In genomic region chr6:16319813-16320532, GRCh38 we compare ENCODE assay signal across 8 cellular contexts.
A peak's percentile ranks its signal among the peaks of the same experiment; 100 is the strongest.
DNase-seq lines count a peak whose midpoint lies in the region; ATAC-seq and TF ChIP-seq lines count a peak whose summit lies in the region.

No MANE protein-coding gene starts in this region.

- H3K4me1 ChIP-seq in mesodermal cell (ENCODE audit: control insufficient read depth, insufficient read depth, low read length, poor library complexity, severe bottlenecking) = peaks cover 40% of the 10 kb centered on the region

- peak overlapping the region; percentile 94 for H3K27ac ChIP-seq in mesodermal cell (ENCODE audit: low read depth, low read length, severe bottlenecking)

- peaks cover 19% of the 10 kb centered on the region for H3K36me3 Mint-ChIP-seq in activated CD8-positive, alpha-beta T cell treated with anti-CD3 and anti-CD28 coated beads for 36 hours (ENCODE audit: low read depth)

- intact Hi-C loops in activated CD8-positive, alpha-beta T cell treated with anti-CD3 and anti-CD28 coated beads for 36 hours (cut with micrococcal nuclease) = loop anchor here (5.0 to 10.0 kb wide), 3 partner anchors 188 to 635 kb away; no protein-coding TSS in a partner anchor

- H3K9me3 Mint-ChIP-seq in activated CD8-positive, alpha-beta T cell treated with anti-CD3 and anti-CD28 coated beads for 36 hours = no peaks in the 10 kb centered on the region

- no peaks in the 10 kb centered on the region for H3K27me3 Mint-ChIP-seq in activated CD8-positive, alpha-beta T cell treated with anti-CD3 and anti-CD28 coated beads for 36 hours

- H3K36me3 ChIP-seq in mesodermal cell (ENCODE audit: control insufficient read depth, insufficient read depth, low read length) = no peaks in the 10 kb centered on the region

- CTCF ChIA-PET in activated CD8-positive, alpha-beta T cell treated with anti-CD3 and anti-CD28 coated beads for 36 hours (lab: Charles Lee) = interaction anchor here (1.5 to 4.9 kb wide), 4 partner anchors 13 to 444 kb away, joined by 4 to 54 read pairs (median 13); no protein-coding TSS in a partner anchor

- TF ChIP-seq CTCF in activated CD8-positive, alpha-beta T cell treated with anti-CD3 and anti-CD28 coated beads for 36 hours (IDR thresholded peaks at IDR 0.05) = no peak

- ATAC-seq in GM18505 (IDR thresholded peaks at IDR 0.05; ENCODE audit: unreplicated experiment) = peak; percentile 50
- ATAC-seq in HG02852 (IDR thresholded peaks at IDR 0.05; ENCODE audit: unreplicated experiment) = peak; percentile 53
- ATAC-seq in activated CD8-positive, alpha-beta T cell treated with anti-CD3 and anti-CD28 coated beads for 36 hours = peak; percentile 56

- H3K4me3 ChIP-seq in mesodermal cell (ENCODE audit: extremely low read depth, insufficient read depth, low read length, poor library complexity, severe bottlenecking) = no peak overlapping the region

- peaks cover 78% of the 10 kb centered on the region for H3K4me1 Mint-ChIP-seq in activated CD8-positive, alpha-beta T cell treated with anti-CD3 and anti-CD28 coated beads for 36 hours (ENCODE audit: low read depth)

- H3K27ac Mint-ChIP-seq in activated CD8-positive, alpha-beta T cell treated with anti-CD3 and anti-CD28 coated beads for 36 hours = peak overlapping the region; percentile 94

- H3K9me3 ChIP-seq in mesodermal cell (ENCODE audit: control insufficient read depth, low read length) = no peaks in the 10 kb centered on the region

- peak overlapping the region; percentile 61 for H3K4me3 Mint-ChIP-seq in activated CD8-positive, alpha-beta T cell treated with anti-CD3 and anti-CD28 coated beads for 36 hours

- TF ChIP-seq POLR2A in GM18505 (IDR thresholded peaks at IDR 0.05; ENCODE audit: borderline replicate concordance, extremely low read depth, insufficient read depth, insufficient read length) = no peak

- 46 to 49% methylated on average over 8 of the region's 16 CpGs for WGBS in mesodermal cell (ENCODE audit: insufficient coverage in 2 of 2), 2 experiments

- DNase-seq in NCI-H446 treated with DMSO at 0.1 percent for 48 hours (lab: John Stamatoyannopoulos, UW) (peak; percentile 95), SK-N-DZ (ENCODE audit: low spot score) (no peak)
- DNase-seq in activated CD8-positive, alpha-beta T cell treated with anti-CD3 and anti-CD28 coated beads for 36 hours = peak; percentile 82
- DNase-seq in effector CD4-positive, alpha-beta T cell = peak; percentile 71
- peak; percentile 34 to 50 for DNase-seq in stimulated activated CD8-positive, alpha-beta memory T cell treated with anti-CD3 and anti-CD28 coated beads, Interleukin-15, amount 100 ng/mL, for 48 hours (ENCODE audit: low read depth in 2 of 2)

- POLR2A ChIA-PET in activated CD8-positive, alpha-beta T cell treated with anti-CD3 and anti-CD28 coated beads for 36 hours (lab: Charles Lee) = interaction anchor here (0.6 to 0.8 kb wide), 3 partner anchors 30 to 156 kb away, joined by 3 to 4 read pairs (median 4); no protein-coding TSS in a partner anchor
